ENCODE assay signal across 8 cellular contexts in the genomic region with DNA sequence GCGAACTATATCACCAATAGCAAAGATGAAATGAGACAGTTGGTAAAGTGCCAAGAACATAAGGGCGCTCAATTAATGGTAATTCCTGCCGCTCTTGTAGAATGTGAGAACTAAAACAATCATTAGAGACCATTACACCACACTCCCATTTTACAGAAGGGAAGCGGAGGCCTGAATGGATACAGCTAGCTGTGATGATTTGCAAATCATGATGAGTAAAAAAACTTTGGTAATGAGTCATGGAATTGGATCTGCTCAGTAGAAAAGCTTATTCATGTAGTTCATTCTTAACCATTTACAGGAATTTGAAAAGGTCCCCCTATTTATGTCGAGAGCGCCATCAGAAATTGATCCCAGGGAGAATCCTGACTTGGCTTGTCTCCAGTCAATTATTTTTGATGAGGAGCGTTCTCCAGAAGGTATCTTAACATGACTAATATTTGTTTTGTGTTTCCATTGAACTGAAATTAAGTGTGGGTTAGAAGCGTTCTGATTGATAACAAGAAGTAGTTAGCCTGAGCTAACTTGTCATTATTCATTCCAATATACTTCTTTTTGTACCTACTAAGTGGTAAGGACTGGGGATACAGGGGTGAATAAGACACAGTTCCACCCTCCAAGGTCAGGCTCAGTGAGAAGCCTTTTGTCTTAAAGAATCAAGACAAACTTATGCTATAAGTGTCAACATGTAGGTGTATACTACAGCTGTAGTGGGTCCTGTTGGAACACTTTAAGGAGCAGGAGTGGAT. TPM values are rescaled to one million over a fixed set of nuclear protein-coding genes. Genes with fewer than 3 reads are reported as not detected.
DNase-seq lines count a peak whose midpoint lies in the region; ATAC-seq and TF ChIP-seq lines count a peak whose summit lies in the region.

No MANE protein-coding gene starts in this region.

- H3K36me3 ChIP-seq in RWPE2 (ENCODE audit: low read depth) (peaks cover 49% of the 10 kb centered on the region), parathyroid adenoma (ENCODE audit: control insufficient read depth, insufficient read depth, low read length) (no peaks in the 10 kb centered on the region)

- peaks cover 14% of the 10 kb centered on the region for H3K36me3 Mint-ChIP-seq in activated CD8-positive, alpha-beta memory T cell treated with anti-CD3 and anti-CD28 coated beads, Interleukin-2, amount 10 ng/mL, durations not matched to agents 7 days and 5 days

- peak overlapping the region; percentile 81 for H3K27ac Mint-ChIP-seq in activated CD8-positive, alpha-beta memory T cell treated with anti-CD3 and anti-CD28 coated beads, Interleukin-2, amount 10 ng/mL, durations not matched to agents 7 days and 5 days

- H3K27ac ChIP-seq in RWPE2 (ENCODE audit: poor library complexity, severe bottlenecking) = peak overlapping the region; percentile 67
- H3K27ac ChIP-seq in parathyroid adenoma = peak overlapping the region; percentile 36

- H3K79me2 ChIP-seq in parathyroid adenoma = no peaks in the 10 kb centered on the region

- peak overlapping the region; percentile 82 for H3K4me3 Mint-ChIP-seq in activated CD8-positive, alpha-beta memory T cell treated with anti-CD3 and anti-CD28 coated beads, Interleukin-2, amount 10 ng/mL, durations not matched to agents 7 days and 5 days

- no peak for DNase-seq in activated CD8-positive, alpha-beta memory T cell treated with anti-CD3 and anti-CD28 coated beads, Interleukin-2, amount 10 ng/mL, durations not matched to agents 7 days and 5 days
- no peak for DNase-seq in activated CD8-positive, alpha-beta memory T cell treated with anti-CD3 and anti-CD28 coated beads for 24 hours
- DNase-seq in RWPE2 (ENCODE audit: low spot score) (no peak), NCI-H524 (lab: John Stamatoyannopoulos, UW) (no peak), DMS 273 treated with DMSO at 0.1 percent for 48 hours (lab: John Stamatoyannopoulos, UW) (no peak)

- peak; percentile 2 for ATAC-seq in activated CD8-positive, alpha-beta memory T cell treated with anti-CD3 and anti-CD28 coated beads, Interleukin-2, amount 10 ng/mL, durations not matched to agents 7 days and 5 days
- ATAC-seq in RWPE2 (ENCODE audit: low read depth) (peak; percentile 45; the same call in 1 of the 3 replicates), esophagus mucosa (peak; percentile 49), HG03095 (IDR thresholded peaks at IDR 0.05; ENCODE audit: unreplicated experiment) (no peak)

- CTCF ChIA-PET in activated CD8-positive, alpha-beta memory T cell treated with anti-CD3 and anti-CD28 coated beads, Interleukin-2, amount 10 ng/mL, durations not matched to agents 7 days and 5 days (lab: Charles Lee) = interaction anchor here (1.1 to 2.4 kb wide), 5 partner anchors 83 to 229 kb away, joined by 3 to 7 read pairs (median 3); partner anchors contain the start of gene TTC22

- H3K9ac ChIP-seq in parathyroid adenoma = no peak overlapping the region

- H3K4me1 ChIP-seq in RWPE2 (ENCODE audit: insufficient read depth, poor library complexity, severe bottlenecking) (peaks cover 3% of the 10 kb centered on the region), parathyroid adenoma (no peaks in the 10 kb centered on the region)

- no peaks in the 10 kb centered on the region for H3K9me3 Mint-ChIP-seq in activated CD8-positive, alpha-beta memory T cell treated with anti-CD3 and anti-CD28 coated beads, Interleukin-2, amount 10 ng/mL, durations not matched to agents 7 days and 5 days (ENCODE audit: low read depth)

- H3K4me1 Mint-ChIP-seq in activated CD8-positive, alpha-beta memory T cell treated with anti-CD3 and anti-CD28 coated beads, Interleukin-2, amount 10 ng/mL, durations not matched to agents 7 days and 5 days = peaks cover 26% of the 10 kb centered on the region

- H3K27me3 Mint-ChIP-seq in activated CD8-positive, alpha-beta memory T cell treated with anti-CD3 and anti-CD28 coated beads, Interleukin-2, amount 10 ng/mL, durations not matched to agents 7 days and 5 days = no peaks in the 10 kb centered on the region

- peak overlapping the region; percentile 84 for H2AFZ ChIP-seq in parathyroid adenoma

- TF ChIP-seq CTCF in RWPE2 (IDR thresholded peaks at IDR 0.05; ENCODE audit: poor library complexity, severe bottlenecking) (no peak), parathyroid adenoma (IDR thresholded peaks at IDR 0.05) (no peak)

- H3K4me3 ChIP-seq in RWPE2 (ENCODE audit: severe bottlenecking) (peak overlapping the region; percentile 77), parathyroid adenoma (ENCODE audit: low read depth, low read length) (peak overlapping the region; percentile 91)

- H3K9me3 ChIP-seq in RWPE2 (ENCODE audit: severe bottlenecking) = no peaks in the 10 kb centered on the region
- H3K9me3 ChIP-seq in parathyroid adenoma (ENCODE audit: control insufficient read depth, low read length) = no peaks in the 10 kb centered on the region

- H3K4me2 ChIP-seq in parathyroid adenoma (ENCODE audit: low read length) = peak overlapping the region; percentile 73

- H3K27me3 ChIP-seq in RWPE2 (ENCODE audit: insufficient read depth, poor library complexity, severe bottlenecking) (no peaks in the 10 kb centered on the region), parathyroid adenoma (ENCODE audit: control insufficient read depth, insufficient read depth, low read length) (no peaks in the 10 kb centered on the region)

RNA-seq across cellular contexts. Expression of gene TTC4, which starts 0.8 kb away (rescaled TPM):
- total RNA-seq in activated CD8-positive, alpha-beta memory T cell treated with anti-CD3 and anti-CD28 coated beads, Interleukin-2, amount 10 ng/mL, durations not matched to agents 7 days and 5 days = 10 to 100 TPM; 19.6 to 26.3 TPM
- 15.1 TPM for total RNA-seq in esophagus mucosa

RNA-seq across cellular contexts. Expression of gene PARS2, which starts 47.9 kb away (rescaled TPM):
- total RNA-seq in activated CD8-positive, alpha-beta memory T cell treated with anti-CD3 and anti-CD28 coated beads, Interleukin-2, amount 10 ng/mL, durations not matched to agents 7 days and 5 days = 1 to 10 TPM; 5.0 to 6.4 TPM
- 2.8 TPM for total RNA-seq in esophagus mucosa
